In the genomic region with DNA sequence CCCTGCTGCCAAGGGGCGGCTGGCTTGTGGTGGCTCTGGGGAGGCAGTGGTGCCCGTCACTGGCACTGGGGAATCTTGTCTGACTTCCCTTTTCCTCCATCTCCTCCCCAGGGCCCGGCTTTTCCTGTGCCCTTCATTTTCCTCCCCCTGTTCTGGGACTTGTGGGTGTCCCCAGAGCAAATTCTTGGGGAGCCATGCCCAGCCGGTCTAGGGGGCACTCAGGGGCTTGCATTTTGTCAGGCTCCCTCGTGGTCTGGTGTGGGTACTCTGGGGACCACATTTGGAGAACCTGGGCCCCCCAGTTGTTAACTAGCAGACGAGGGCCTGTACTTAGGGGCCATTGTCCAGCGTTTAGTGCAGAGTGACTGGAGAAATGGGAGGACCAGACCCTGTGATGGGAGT, we compare ENCODE assay signal across 17 cellular contexts.
DNase-seq lines count a peak whose midpoint lies in the region; ATAC-seq and TF ChIP-seq lines count a peak whose summit lies in the region.
"Had no signal": no experiment of that assay in that cellular context is flagged by ENCODE, and none has a peak within 500 bp of the region (broad histone marks: within the 10 kb centered on the region; RNA-seq: fewer than 3 reads in every experiment).

No MANE protein-coding gene starts in this region.

- WGBS in upper lobe of left lung, 2 donors: 52 to 89% methylated on average over 3 to 7 of the region's 7 CpGs

- no peaks in the 10 kb centered on the region for H3K36me3 Mint-ChIP-seq in osteocyte (ENCODE audit: unreplicated experiment)
- H3K36me3 Mint-ChIP-seq: activated naive CD4-positive, alpha-beta T cell treated with anti-CD3 and anti-CD28 coated beads, Interleukin-2, amount 50 U/mL, for 72 hours had no signal

- TF ChIP-seq POLR2A in upper lobe of left lung (IDR thresholded peaks at IDR 0.05): no peak

- peak; percentile 51 for DNase-seq in activated effector memory CD4-positive, alpha-beta T cell treated with anti-CD3 and anti-CD28 coated beads, Interleukin-2, amount 50 U/mL, for 16 hours
- no peak for DNase-seq in activated effector memory CD4-positive, alpha-beta T cell treated with Interleukin-2 at 50 U/mL for 16 hours
- DNase-seq in cardiac muscle cell (ENCODE audit: low read depth in 1 of 2, low spot score in 1 of 2) (no peak), osteocyte (ENCODE audit: extremely low spot score, unreplicated experiment) (peak; percentile 51), upper lobe of left lung (peak in 1 of 2 donors; percentile 39), occipital lobe (lab: John Stamatoyannopoulos, UW) (no peak), DMS153 treated with DMSO at 0.1 percent for 48 hours (lab: John Stamatoyannopoulos, UW; ENCODE audit: unreplicated experiment) (no peak), germinal center (ENCODE audit: low spot score) (no peak)
- DNase-seq: ACHN; COR-L47; mesendoderm; NCI-H1436 treated with DMSO at 0.1 percent for 48 hours; NCI-H446; stimulated activated CD4-positive, alpha-beta T cell treated with anti-CD3 and anti-CD28 coated beads, Interleukin-15, amount 100 ng/mL, for 24 hours had no signal

- H3K9me3 ChIP-seq in cardiac muscle cell (ENCODE audit: low read depth) (no peaks in the 10 kb centered on the region), upper lobe of left lung (no peaks in the 10 kb centered on the region)
- H3K9me3 ChIP-seq: gastrocnemius medialis had no signal

- H3K36me3 ChIP-seq in cardiac muscle cell: no peaks in the 10 kb centered on the region
- H3K36me3 ChIP-seq in upper lobe of left lung: peaks cover 0 to 4% (median 0%) of the 10 kb centered on the region in 4 donors
- H3K36me3 ChIP-seq: gastrocnemius medialis had no signal

- peak overlapping the region; percentile 27 for H3K27ac ChIP-seq in cardiac muscle cell
- H3K27ac ChIP-seq in upper lobe of left lung: peak overlapping the region; percentile 31 to 77 (median 64)
- H3K27ac ChIP-seq: KMS-11 had no signal

- ATAC-seq in upper lobe of left lung (ENCODE audit: low FRiP score in 2 of 2): no peak
- ATAC-seq: activated naive CD4-positive, alpha-beta T cell treated with anti-CD3 and anti-CD28 coated beads, Interleukin-2, amount 50 U/mL, for 72 hours; gastrocnemius medialis had no signal

- no peaks in the 10 kb centered on the region for H3K9me3 Mint-ChIP-seq in osteocyte (ENCODE audit: unreplicated experiment)
- H3K9me3 Mint-ChIP-seq: activated naive CD4-positive, alpha-beta T cell treated with anti-CD3 and anti-CD28 coated beads, Interleukin-2, amount 50 U/mL, for 72 hours had no signal

- TF ChIP-seq EP300 in upper lobe of left lung (IDR thresholded peaks at IDR 0.05): no peak

- no peak for TF ChIP-seq CTCF in cardiac muscle cell (IDR thresholded peaks at IDR 0.05; ENCODE audit: low read depth, low read length)
- TF ChIP-seq CTCF in osteocyte (IDR thresholded peaks at IDR 0.05): no peak
- TF ChIP-seq CTCF in upper lobe of left lung (IDR thresholded peaks at IDR 0.05): no peak

- no peak overlapping the region for H3K4me3 Mint-ChIP-seq in osteocyte (ENCODE audit: unreplicated experiment)

- H3K4me1 ChIP-seq in cardiac muscle cell (ENCODE audit: low read depth) (peaks cover 23% of the 10 kb centered on the region), upper lobe of left lung (peaks cover 17 to 25% (median 19%) of the 10 kb centered on the region in 4 donors)
- H3K4me1 ChIP-seq: gastrocnemius medialis had no signal

- no peaks in the 10 kb centered on the region for H3K27me3 ChIP-seq in cardiac muscle cell
- H3K27me3 ChIP-seq in upper lobe of left lung: no peaks in the 10 kb centered on the region
- H3K27me3 ChIP-seq: gastrocnemius medialis had no signal

- no peaks in the 10 kb centered on the region for H3K27me3 Mint-ChIP-seq in osteocyte (ENCODE audit: unreplicated experiment)

- no peak overlapping the region for H3K4me3 ChIP-seq in cardiac muscle cell
- peak overlapping the region in 3 of 4 donors; percentile 39 to 58 (median 52) for H3K4me3 ChIP-seq in upper lobe of left lung

- H3K27ac Mint-ChIP-seq in osteocyte (ENCODE audit: unreplicated experiment): no peak overlapping the region
- H3K27ac Mint-ChIP-seq: activated naive CD4-positive, alpha-beta T cell treated with anti-CD3 and anti-CD28 coated beads, Interleukin-2, amount 50 U/mL, for 72 hours had no signal

- peaks cover 15% of the 10 kb centered on the region for H3K4me1 Mint-ChIP-seq in osteocyte (ENCODE audit: unreplicated experiment)

Comparison
In these comparisons a context has a peak if more than half of its experiments do, and no peak if none do; other contexts are left out.
1. DNase-seq: peak in activated effector memory CD4-positive, alpha-beta T cell treated with anti-CD3 and anti-CD28 coated beads, Interleukin-2, amount 50 U/mL, for 16 hours (single experiment) and osteocyte (single experiment); none in activated effector memory CD4-positive, alpha-beta T cell treated with Interleukin-2 at 50 U/mL for 16 hours (single experiment), cardiac muscle cell (0 of 2), occipital lobe (single experiment), DMS153 treated with DMSO at 0.1 percent for 48 hours (single experiment) and germinal center (single experiment).